Comparison of ENCODE assay signal across 28 cellular contexts in genomic region chr9:77325058-77325457, GRCh38.
"Had no signal": no experiment of that assay in that cellular context is flagged by ENCODE, and none has a peak within 500 bp of the region (broad histone marks: within the 10 kb centered on the region; RNA-seq: fewer than 3 reads in every experiment).

No MANE protein-coding gene starts in this region.

- H3K27ac ChIP-seq: stomach, suprapubic skin, testis, thoracic aorta, thyroid gland, tibial artery, tibial nerve, transverse colon, upper lobe of right lung, uterus, vagina had no signal

- DNase-seq: stimulated activated CD4-positive, alpha-beta T cell treated with anti-CD3 and anti-CD28 coated beads, Interleukin-2, amount 100 ng/mL, for 48 hours; stimulated activated CD4-positive, alpha-beta T cell treated with anti-CD3 and anti-CD28 coated beads, Interleukin-4, amount 100 ng/mL, for 1 hour; stimulated activated CD4-positive, alpha-beta T cell treated with anti-CD3 and anti-CD28 coated beads, Interleukin-4, amount 100 ng/mL, for 24 hours; stimulated activated CD4-positive, alpha-beta T cell treated with anti-CD3 and anti-CD28 coated beads, Interleukin-4, amount 100 ng/mL, for 4 hours; stimulated activated CD8-positive, alpha-beta memory T cell treated with anti-CD3 and anti-CD28 coated beads, Interleukin-4, amount 100 ng/mL, for 48 hours; stimulated activated naive B cell treated with anti-CD40 and anti-IgM and Interleukin-4, amounts not matched to agents 10 μg/mL and 1 μg/mL and 100 μg/mL, for 72 hours; stimulated activated naive CD4-positive, alpha-beta T cell; stimulated activated naive CD4-positive, alpha-beta T cell treated with Interleukin-2 at 50 U/mL for 16 hours; stimulated activated naive CD8-positive, alpha-beta T cell treated with anti-CD3 and anti-CD28 coated beads, Interleukin-15, amount 100 ng/mL, for 72 hours; stimulated activated naive CD8-positive, alpha-beta T cell treated with anti-CD3 and anti-CD28 coated beads, Interleukin-15, Interleukin-2, amounts not matched to agents 100 U/mL and 50 U/mL, for 24 hours; stomach; substantia nigra; testis; thyroid gland; tibial artery; transverse colon; trophoblast cell; upper lobe of right lung; uterus had no signal

- H3K27me3 Mint-ChIP-seq: stimulated activated memory B cell treated with anti-CD40 and anti-IgM and Interleukin-4, amounts not matched to agents 10 μg/mL and 1 μg/mL and 100 μg/mL, for 72 hours; stimulated activated naive B cell treated with anti-CD40 and anti-IgM and Interleukin-4, amounts not matched to agents 10 μg/mL and 1 μg/mL and 100 μg/mL, for 72 hours; stimulated activated naive CD8-positive, alpha-beta T cell treated with anti-CD3 and anti-CD28 coated beads, Interleukin-15, amount 100 ng/mL, for 72 hours; stimulated activated naive CD8-positive, alpha-beta T cell treated with anti-CD3 and anti-CD28 coated beads, Interleukin-15, Interleukin-2, amounts not matched to agents 100 ng/mL and 50 ng/mL, for 24 hours; type B pancreatic cell had no signal

- H3K9me3 ChIP-seq: stomach, suprapubic skin, testis, thoracic aorta, thyroid gland, tibial artery, tibial nerve, transverse colon, upper lobe of right lung, uterus, vagina had no signal

- H3K27me3 ChIP-seq: stomach, suprapubic skin, testis, thyroid gland, tibial artery, tibial nerve, transverse colon, upper lobe of right lung, uterus, vagina had no signal

- H3K27ac Mint-ChIP-seq: stimulated activated effector memory CD8-positive, alpha-beta T cell treated with anti-CD3 and anti-CD28 coated beads, Interleukin-12 subunit alpha, Interleukin-12 subunit beta, amount 100 ng/mL, for 72 hours; stimulated activated memory B cell treated with anti-CD40 and anti-IgM and Interleukin-4, amounts not matched to agents 10 μg/mL and 1 μg/mL and 100 μg/mL, for 72 hours; stimulated activated naive B cell treated with anti-CD40 and anti-IgM and Interleukin-4, amounts not matched to agents 10 μg/mL and 1 μg/mL and 100 μg/mL, for 72 hours; stimulated activated naive CD8-positive, alpha-beta T cell treated with anti-CD3 and anti-CD28 coated beads, Interleukin-15, amount 100 ng/mL, for 72 hours; stimulated activated naive CD8-positive, alpha-beta T cell treated with anti-CD3 and anti-CD28 coated beads, Interleukin-15, Interleukin-2, amounts not matched to agents 100 ng/mL and 50 ng/mL, for 24 hours; type B pancreatic cell had no signal

- H3K4me1 Mint-ChIP-seq: stimulated activated effector memory CD8-positive, alpha-beta T cell treated with anti-CD3 and anti-CD28 coated beads, Interleukin-12 subunit alpha, Interleukin-12 subunit beta, amount 100 ng/mL, for 72 hours; stimulated activated memory B cell treated with anti-CD40 and anti-IgM and Interleukin-4, amounts not matched to agents 10 μg/mL and 1 μg/mL and 100 μg/mL, for 72 hours; stimulated activated naive B cell treated with anti-CD40 and anti-IgM and Interleukin-4, amounts not matched to agents 10 μg/mL and 1 μg/mL and 100 μg/mL, for 72 hours had no signal

- H3K4me1 ChIP-seq: stomach, suprapubic skin, testis, thyroid gland, tibial artery, tibial nerve, transverse colon, upper lobe of right lung, uterus, vagina had no signal

- ATAC-seq: stimulated activated effector memory CD8-positive, alpha-beta T cell treated with anti-CD3 and anti-CD28 coated beads, Interleukin-12 subunit alpha, Interleukin-12 subunit beta, amount 100 ng/mL, for 72 hours; stimulated activated memory B cell treated with anti-CD40 and anti-IgM and Interleukin-4, amounts not matched to agents 10 μg/mL and 1 μg/mL and 100 μg/mL, for 72 hours; stimulated activated naive B cell treated with anti-CD40 and anti-IgM and Interleukin-4, amounts not matched to agents 10 μg/mL and 1 μg/mL and 100 μg/mL, for 72 hours; stimulated activated naive CD8-positive, alpha-beta T cell treated with anti-CD3 and anti-CD28 coated beads, Interleukin-15, amount 100 ng/mL, for 72 hours; stimulated activated naive CD8-positive, alpha-beta T cell treated with anti-CD3 and anti-CD28 coated beads, Interleukin-15, Interleukin-2, amounts not matched to agents 100 U/mL and 50 U/mL, for 24 hours; upper lobe of right lung had no signal

- H3K4me3 ChIP-seq: stomach, suprapubic skin, testis, thoracic aorta, thyroid gland, tibial artery, tibial nerve, transverse colon, upper lobe of right lung, uterus, vagina had no signal

- H3K36me3 ChIP-seq: uterus had no signal

- FAIRE-seq: urothelium cell line had no signal

- H3K4me3 Mint-ChIP-seq: stimulated activated effector memory CD8-positive, alpha-beta T cell treated with anti-CD3 and anti-CD28 coated beads, Interleukin-12 subunit alpha, Interleukin-12 subunit beta, amount 100 ng/mL, for 72 hours; stimulated activated memory B cell treated with anti-CD40 and anti-IgM and Interleukin-4, amounts not matched to agents 10 μg/mL and 1 μg/mL and 100 μg/mL, for 72 hours; stimulated activated naive B cell treated with anti-CD40 and anti-IgM and Interleukin-4, amounts not matched to agents 10 μg/mL and 1 μg/mL and 100 μg/mL, for 72 hours; stimulated activated naive CD8-positive, alpha-beta T cell treated with anti-CD3 and anti-CD28 coated beads, Interleukin-15, amount 100 ng/mL, for 72 hours; stimulated activated naive CD8-positive, alpha-beta T cell treated with anti-CD3 and anti-CD28 coated beads, Interleukin-15, Interleukin-2, amounts not matched to agents 100 ng/mL and 50 ng/mL, for 24 hours; type B pancreatic cell had no signal

- H3K9me3 Mint-ChIP-seq: stimulated activated effector memory CD8-positive, alpha-beta T cell treated with anti-CD3 and anti-CD28 coated beads, Interleukin-12 subunit alpha, Interleukin-12 subunit beta, amount 100 ng/mL, for 72 hours; stimulated activated memory B cell treated with anti-CD40 and anti-IgM and Interleukin-4, amounts not matched to agents 10 μg/mL and 1 μg/mL and 100 μg/mL, for 72 hours; stimulated activated naive CD8-positive, alpha-beta T cell treated with anti-CD3 and anti-CD28 coated beads, Interleukin-15, amount 100 ng/mL, for 72 hours; stimulated activated naive CD8-positive, alpha-beta T cell treated with anti-CD3 and anti-CD28 coated beads, Interleukin-15, Interleukin-2, amounts not matched to agents 100 ng/mL and 50 ng/mL, for 24 hours; type B pancreatic cell had no signal
